ENCODE assay signal across 16 cellular contexts in genomic region chr2:17303054-17303453, GRCh38.
DNase-seq lines count a peak whose midpoint lies in the region; ATAC-seq and TF ChIP-seq lines count a peak whose summit lies in the region.
"Had no signal": no experiment of that assay in that cellular context is flagged by ENCODE, and none has a peak within 500 bp of the region (broad histone marks: within the 10 kb centered on the region; RNA-seq: fewer than 3 reads in every experiment).

No MANE protein-coding gene starts in this region.

- peak overlapping the region; percentile 71 for H2AFZ ChIP-seq in SK-N-SH (ENCODE audit: low read depth)

- H3K27ac ChIP-seq in SK-N-SH (ENCODE audit: low read depth in 2 of 2, low read length in 1 of 2), result peak overlapping the region in 1 of 2 experiments; percentile 68; a peak in 2 of 4 replicates
- H3K27ac ChIP-seq: cardiac muscle cell, thoracic aorta had no signal

- no peaks in the 10 kb centered on the region for H4K20me1 ChIP-seq in SK-N-SH (ENCODE audit: insufficient read depth)

- H3K9ac ChIP-seq in SK-N-SH, result no peak overlapping the region

- no peak for TF ChIP-seq EP300 in SK-N-SH (IDR thresholded peaks at IDR 0.05; ENCODE audit: borderline replicate concordance in 1 of 2, low read depth in 1 of 2, low read length in 1 of 2)

- no peaks in the 10 kb centered on the region for H3K4me1 Mint-ChIP-seq in activated CD4-positive, alpha-beta T cell treated with anti-CD3 and anti-CD28 coated beads, Interleukin-2, amount 10 ng/mL, durations not matched to agents 7 days and 5 days
- H3K4me1 Mint-ChIP-seq: T-helper 17 cell had no signal

- peaks cover 15% of the 10 kb centered on the region for H3F3A ChIP-seq in SK-N-SH (replicated peaks; ENCODE audit: insufficient read depth)

- WGBS in SK-N-SH (ENCODE audit: low lambda C conversion rate), result 31% methylated on average over 4 of the region's 4 CpGs

- no peaks in the 10 kb centered on the region for H3K27me3 ChIP-seq in SK-N-SH (ENCODE audit: insufficient read depth)
- H3K27me3 ChIP-seq: cardiac muscle cell had no signal

- intact Hi-C loops in posterior cingulate gyrus (cut with DNase I), result no loop called here

- no peak for DNase-seq in SK-N-SH
- DNase-seq in RPMI8226, result peak; percentile 34
- peak; percentile 15 for DNase-seq in fibroblast of pulmonary artery (ENCODE audit: low read depth)
- no peak for DNase-seq in activated CD4-positive, alpha-beta T cell treated with anti-CD3 and anti-CD28 coated beads, Interleukin-2, amount 10 ng/mL, durations not matched to agents 7 days and 5 days
- no peak for DNase-seq in posterior cingulate gyrus
- DNase-seq: activated CD4-positive, alpha-beta T cell treated with anti-CD3 and anti-CD28 coated beads, Interleukin-2, amount 50 U/mL, for 48 hours; COR-L47; endodermal cell; hypothalamus; NCI-H187 treated with DMSO at 0.1 percent for 48 hours; T-helper 17 cell had no signal

- no peak overlapping the region for H3K27ac Mint-ChIP-seq in activated CD4-positive, alpha-beta T cell treated with anti-CD3 and anti-CD28 coated beads, Interleukin-2, amount 10 ng/mL, durations not matched to agents 7 days and 5 days
- H3K27ac Mint-ChIP-seq: endodermal cell, T-helper 17 cell had no signal

- H3K4me3 Mint-ChIP-seq in activated CD4-positive, alpha-beta T cell treated with anti-CD3 and anti-CD28 coated beads, Interleukin-2, amount 10 ng/mL, durations not matched to agents 7 days and 5 days, result no peak overlapping the region
- H3K4me3 Mint-ChIP-seq: endodermal cell, T-helper 17 cell had no signal

- no peaks in the 10 kb centered on the region for H3K79me2 ChIP-seq in SK-N-SH (ENCODE audit: insufficient read depth)

- H3K9me3 Mint-ChIP-seq in activated CD4-positive, alpha-beta T cell treated with anti-CD3 and anti-CD28 coated beads, Interleukin-2, amount 10 ng/mL, durations not matched to agents 7 days and 5 days, result no peaks in the 10 kb centered on the region
- H3K9me3 Mint-ChIP-seq: endodermal cell had no signal

- CTCF ChIA-PET in SK-N-SH (lab: Yijun Ruan, JAX), result interaction anchor here (0.9 to 4.4 kb wide), 2 partner anchors 132 to 528 kb away, joined by 3 to 34 read pairs; no protein-coding TSS in a partner anchor
- CTCF ChIA-PET in activated CD4-positive, alpha-beta T cell treated with anti-CD3 and anti-CD28 coated beads, Interleukin-2, amount 10 ng/mL, durations not matched to agents 7 days and 5 days (lab: Charles Lee), result interaction anchor here (0.6 kb wide), 1 partner anchor 128 kb away, joined by 4 read pairs; no protein-coding TSS in a partner anchor

- POLR2A ChIA-PET in SK-N-SH (lab: Yijun Ruan, JAX), result no interaction called here
- POLR2A ChIA-PET in activated CD4-positive, alpha-beta T cell treated with anti-CD3 and anti-CD28 coated beads, Interleukin-2, amount 10 ng/mL, durations not matched to agents 7 days and 5 days (lab: Charles Lee), result no interaction called here

- H3K36me3 ChIP-seq in SK-N-SH (replicated peaks in 1 of 2; ENCODE audit: control insufficient read depth in 1 of 2, insufficient read depth in 2 of 2, low read length in 1 of 2), result no peaks in the 10 kb centered on the region
- H3K36me3 ChIP-seq: cardiac muscle cell, thoracic aorta had no signal

- H3K27me3 Mint-ChIP-seq in activated CD4-positive, alpha-beta T cell treated with anti-CD3 and anti-CD28 coated beads, Interleukin-2, amount 10 ng/mL, durations not matched to agents 7 days and 5 days, result no peaks in the 10 kb centered on the region
- H3K27me3 Mint-ChIP-seq: T-helper 17 cell had no signal

- no peaks in the 10 kb centered on the region for H3K9me2 ChIP-seq in SK-N-SH

- no peaks in the 10 kb centered on the region for H3K9me3 ChIP-seq in SK-N-SH
- H3K9me3 ChIP-seq: thoracic aorta had no signal

- H3K4me2 ChIP-seq in SK-N-SH, result peak overlapping the region; percentile 40

- ATAC-seq in SK-N-SH treated with all-trans-retinoic acid at 6 μM for 48 hours, result no peak
- no peak for ATAC-seq in HG02840 (IDR thresholded peaks at IDR 0.05; ENCODE audit: low FRiP score, unreplicated experiment)
- no peak for ATAC-seq in HG03097 (IDR thresholded peaks at IDR 0.05; ENCODE audit: low FRiP score, unreplicated experiment)
- ATAC-seq: T-helper 17 cell had no signal

- TF ChIP-seq RAD21 in SK-N-SH (IDR thresholded peaks at IDR 0.05; ENCODE audit: low read length), result no peak

- TF ChIP-seq CTCF in SK-N-SH (IDR thresholded peaks at IDR 0.05) (no peak), fibroblast of pulmonary artery (IDR thresholded peaks at IDR 0.05; ENCODE audit: low read length, missing control alignments) (no peak)

- H3K4me1 ChIP-seq in SK-N-SH (ENCODE audit: control insufficient read depth in 1 of 2, insufficient read depth in 2 of 2, low read depth in 1 of 2, low read length in 1 of 2), result peaks cover 0 to 16% of the 10 kb centered on the region in 2 experiments; a peak in 1 of 4 replicates

- H3K4me3 ChIP-seq in SK-N-SH (ENCODE audit: low read depth in 2 of 2, low read length in 1 of 2) (0 out of 4 replicates have a peak overlapping the region, but pooled peaks of 1 of the 2 experiments have one; percentile 10), fibroblast of pulmonary artery (replicated peaks; ENCODE audit: low read depth, low read length) (no peak overlapping the region)
- H3K4me3 ChIP-seq: cardiac muscle cell, thoracic aorta had no signal

- no peaks in the 10 kb centered on the region for H3K36me3 Mint-ChIP-seq in activated CD4-positive, alpha-beta T cell treated with anti-CD3 and anti-CD28 coated beads, Interleukin-2, amount 10 ng/mL, durations not matched to agents 7 days and 5 days (ENCODE audit: low read depth)

TF ChIP-seq in SK-N-SH, 30 proteins besides CTCF, POLR2A, EP300 and RAD21:
- TF ChIP-seq POLR2AphosphoS5 (IDR thresholded peaks at IDR 0.05; ENCODE audit: low read depth, low read length) (no peak), NRF1 (IDR thresholded peaks at IDR 0.05; ENCODE audit: low read depth, low read length) (no peak), FOXM1 (IDR thresholded peaks at IDR 0.05; ENCODE audit: low read depth) (no peak), FOSL2 (IDR thresholded peaks at IDR 0.05; ENCODE audit: borderline replicate concordance, low read depth) (peak; percentile 32; the same call in 1 of the 2 replicates), MEF2A (IDR thresholded peaks at IDR 0.05; ENCODE audit: borderline replicate concordance, low read depth) (peak; percentile 48; the same call in 1 of the 2 replicates)

TF ChIP-seq in SK-N-SH treated with all-trans-retinoic acid at 6 μM for 48 hours, 23 proteins besides CTCF, POLR2A, EP300 and RAD21:
- no peak for TF ChIP-seq BACH2 (CRISPR knock-in tag; IDR thresholded peaks at IDR 0.05; ENCODE audit: borderline replicate concordance)
- TF ChIP-seq PATZ1 (CRISPR knock-in tag; IDR thresholded peaks at IDR 0.05; ENCODE audit: borderline replicate concordance), result no peak
- TF ChIP-seq TCF4 (CRISPR knock-in tag; IDR thresholded peaks at IDR 0.05; ENCODE audit: borderline replicate concordance), result no peak
- no peak for TF ChIP-seq PPARA (CRISPR knock-in tag; IDR thresholded peaks at IDR 0.05; ENCODE audit: borderline replicate concordance)
- TF ChIP-seq GLIS3 (CRISPR knock-in tag; IDR thresholded peaks at IDR 0.05), result no peak
- no peak for TF ChIP-seq CSDC2 (CRISPR knock-in tag; IDR thresholded peaks at IDR 0.05)
- no peak for TF ChIP-seq ISL1 (CRISPR knock-in tag; IDR thresholded peaks at IDR 0.05)
- no peak for TF ChIP-seq ZNF8 (CRISPR knock-in tag; IDR thresholded peaks at IDR 0.05)

Comparison
In these comparisons a context has a peak if more than half of its experiments do, and no peak if none do; other contexts are left out.
1. DNase-seq: peak in RPMI8226 (single experiment) and fibroblast of pulmonary artery (single experiment); none in SK-N-SH (single experiment), activated CD4-positive, alpha-beta T cell treated with anti-CD3 and anti-CD28 coated beads, Interleukin-2, amount 10 ng/mL, durations not matched to agents 7 days and 5 days (single experiment) and posterior cingulate gyrus (0 of 10).